ENCODE assay signal across 11 cellular contexts in the genomic region with DNA sequence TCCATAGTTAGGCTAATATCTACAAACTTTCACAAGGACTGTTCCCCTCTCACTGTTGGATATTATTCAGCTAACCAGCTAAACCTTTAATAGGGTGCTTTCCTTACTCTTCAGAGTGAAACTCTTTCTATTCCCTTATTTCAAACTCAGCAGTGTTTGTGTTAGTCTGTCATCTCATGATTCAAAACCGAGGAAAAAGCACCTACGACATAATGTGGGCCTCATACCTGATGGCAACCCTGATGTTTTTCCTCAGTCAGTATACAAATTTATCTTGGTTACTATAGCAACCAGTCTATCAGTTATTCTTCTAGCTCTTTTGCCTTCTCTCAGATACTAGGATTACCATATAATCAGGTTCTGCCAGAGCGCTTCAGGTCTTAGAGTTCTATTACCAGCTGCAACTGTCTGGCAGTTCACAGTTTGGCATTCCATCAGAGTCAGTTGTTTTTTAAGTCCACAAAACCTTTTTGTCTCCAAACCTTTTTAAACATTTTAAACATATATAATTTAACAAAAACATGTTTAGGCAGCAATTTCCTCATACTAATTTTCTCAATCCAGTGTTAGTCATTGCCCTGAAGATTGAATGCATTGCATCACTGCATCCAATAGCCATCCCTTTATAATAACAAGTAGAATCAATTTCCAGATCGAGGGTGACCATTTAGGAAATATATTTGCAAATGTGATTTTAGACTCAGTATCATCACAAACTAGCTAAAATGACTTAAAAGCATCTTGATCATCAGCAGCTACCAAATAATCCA.
DNase-seq lines count a peak whose midpoint lies in the region; ATAC-seq and TF ChIP-seq lines count a peak whose summit lies in the region.
"Had no signal": no experiment of that assay in that cellular context is flagged by ENCODE, and none has a peak within 500 bp of the region (broad histone marks: within the 10 kb centered on the region; RNA-seq: fewer than 3 reads in every experiment).

No MANE protein-coding gene starts in this region.

- H3K27me3 ChIP-seq in WERI-Rb-1 (ENCODE audit: insufficient read depth, low read depth, severe bottlenecking), result peaks cover 3% of the 10 kb centered on the region

- H3K27ac ChIP-seq in WERI-Rb-1, result no peak overlapping the region
- H3K27ac ChIP-seq: parathyroid adenoma had no signal

- DNase-seq in iris pigment epithelial cell (ENCODE audit: low read depth), result peak; percentile 31
- no peak for DNase-seq in NCI-H1417 (lab: John Stamatoyannopoulos, UW)
- DNase-seq in GOT3 (lab: John Stamatoyannopoulos, UW), result no peak
- DNase-seq in WERI-Rb-1, result no peak
- no peak for DNase-seq in activated naive CD4-positive, alpha-beta T cell (lab: John Stamatoyannopoulos, UW)
- DNase-seq: activated CD4-positive, alpha-beta memory T cell treated with anti-CD3 and anti-CD28 coated beads for 36 hours; caudate nucleus had no signal

- no peaks in the 10 kb centered on the region for H3K36me3 ChIP-seq in WERI-Rb-1

- TF ChIP-seq CTCF in WERI-Rb-1 (IDR thresholded peaks at IDR 0.05; ENCODE audit: low read depth, low read length), result no peak

- H3K9me3 ChIP-seq in WERI-Rb-1 (ENCODE audit: severe bottlenecking), result no peaks in the 10 kb centered on the region

- no peak overlapping the region for H3K4me3 ChIP-seq in WERI-Rb-1 (ENCODE audit: low read depth, low read length)

- ATAC-seq in GM18508 (IDR thresholded peaks at IDR 0.05; ENCODE audit: insufficient read depth, unreplicated experiment) (peak; percentile 68), GM21723 (IDR thresholded peaks at IDR 0.05; ENCODE audit: unreplicated experiment) (peak; percentile 42), HG03565 (IDR thresholded peaks at IDR 0.05; ENCODE audit: unreplicated experiment) (peak; percentile 47)
